In the genomic region with DNA sequence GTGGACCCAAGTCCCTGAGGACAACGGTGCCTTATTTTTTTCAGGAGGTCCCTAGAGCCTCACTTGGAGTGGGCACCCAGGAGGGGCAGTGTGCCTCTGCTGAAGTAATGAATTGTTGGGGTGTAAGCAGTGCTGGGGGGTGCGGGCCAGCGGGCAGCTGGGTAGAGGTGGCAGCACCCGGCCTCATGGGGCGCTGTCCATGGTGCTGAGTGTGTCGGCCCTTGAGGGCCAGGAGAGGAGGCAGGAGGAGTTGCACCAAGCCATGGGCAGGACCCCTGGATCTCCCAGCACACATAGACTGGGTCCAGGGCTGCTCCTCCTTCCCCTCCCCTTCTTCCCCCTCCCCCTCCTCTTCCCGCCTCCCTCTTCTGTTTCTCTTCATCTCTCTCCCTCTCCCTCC, we compare ENCODE assay signal across 11 cellular contexts. TPM values are rescaled to one million over a fixed set of nuclear protein-coding genes. Genes with fewer than 3 reads are reported as not detected.
DNase-seq lines count a peak whose midpoint lies in the region; ATAC-seq, FAIRE-seq and TF ChIP-seq lines count a peak whose summit lies in the region.
"Not testable (repeated sequence)": the region's sequence is repeated elsewhere in the genome, so short reads cannot be mapped to it uniquely, and the experiment has no call there.
"Had no signal": no experiment of that assay in that cellular context is flagged by ENCODE, and none has a peak within 500 bp of the region (broad histone marks: within the 10 kb centered on the region; RNA-seq: fewer than 3 reads in every experiment).

No MANE protein-coding gene starts in this region.

- not testable (repeated sequence) for H3K27me3 Mint-ChIP-seq in activated CD4-positive, alpha-beta T cell treated with anti-CD3 and anti-CD28 coated beads, Interleukin-2, amount 10 ng/mL, durations not matched to agents 24 days and 14 days; activated T-helper 17 cell treated with anti-CD3 and anti-CD28 coated beads, Interleukin-2, amount 50 U/mL, for 72 hours; endothelial cell (ENCODE audit: unreplicated experiment)

- not testable (repeated sequence) for H3K9ac ChIP-seq in HepG2 (ENCODE audit: insufficient read depth, low read depth, low read length)

- H3K4me2 ChIP-seq in A549; HepG2 (ENCODE audit: low read depth, low read length): not testable (repeated sequence)

- not testable (repeated sequence) for H3K27ac Mint-ChIP-seq in activated CD4-positive, alpha-beta T cell treated with anti-CD3 and anti-CD28 coated beads, Interleukin-2, amount 10 ng/mL, durations not matched to agents 24 days and 14 days; activated T-helper 17 cell treated with anti-CD3 and anti-CD28 coated beads, Interleukin-2, amount 50 U/mL, for 72 hours; endothelial cell (ENCODE audit: unreplicated experiment)

- H3K9me3 ChIP-seq in A549; HepG2 (ENCODE audit: low read length): not testable (repeated sequence)

- not testable (repeated sequence) for TF ChIP-seq RAD21 in A549 (conservative IDR thresholded peaks at IDR 0.05 in 1 of 2, IDR thresholded peaks at IDR 0.05 in 1 of 2); HepG2 (CRISPR knock-in tag; IDR thresholded peaks at IDR 0.05)

- intact Hi-C loops in activated CD4-positive, alpha-beta T cell treated with anti-CD3 and anti-CD28 coated beads, Interleukin-2, amount 10 ng/mL, durations not matched to agents 24 days and 14 days (cut with micrococcal nuclease); HepG2 (cut with micrococcal nuclease; ENCODE audit: unreplicated experiment): not testable (repeated sequence)

- not testable (repeated sequence) for FAIRE-seq in A549 (lab: Jason Lieb, UNC); HepG2 (lab: Jason Lieb, UNC)

- TF ChIP-seq EP300 in A549 (IDR thresholded peaks at IDR 0.05); HepG2 (IDR thresholded peaks at IDR 0.05; ENCODE audit: low read depth in 2 of 2, low read length in 2 of 2); HepG2 (CRISPR knock-in tag; IDR thresholded peaks at IDR 0.05; ENCODE audit: borderline replicate concordance): not testable (repeated sequence)

- TF ChIP-seq POLR2A in A549 (IDR thresholded peaks at IDR 0.05; ENCODE audit: low read length); HepG2 (IDR thresholded peaks at IDR 0.05; ENCODE audit: insufficient read depth in 1 of 2, low read depth in 2 of 2, low read length in 2 of 2): not testable (repeated sequence)

- H2AFZ ChIP-seq in HepG2 (ENCODE audit: low read length), result not testable (repeated sequence)

- not testable (repeated sequence) for H3K79me2 ChIP-seq in HepG2 (ENCODE audit: insufficient read depth, low read length)

- H3K4me3 Mint-ChIP-seq in activated CD4-positive, alpha-beta T cell treated with anti-CD3 and anti-CD28 coated beads, Interleukin-2, amount 10 ng/mL, durations not matched to agents 24 days and 14 days; activated T-helper 17 cell treated with anti-CD3 and anti-CD28 coated beads, Interleukin-2, amount 50 U/mL, for 72 hours; endothelial cell (ENCODE audit: unreplicated experiment): not testable (repeated sequence)

- not testable (repeated sequence) for TF ChIP-seq CTCF in A549 (IDR thresholded peaks at IDR 0.05); endothelial cell (IDR thresholded peaks at IDR 0.05; ENCODE audit: unreplicated experiment); HepG2 (CRISPR knock-in tag; IDR thresholded peaks at IDR 0.05)

- not testable (repeated sequence) for H3K27ac ChIP-seq in A549; HepG2 (ENCODE audit: extremely low read length, insufficient read depth, low read length)

- H4K20me1 ChIP-seq in HepG2 (ENCODE audit: insufficient read depth, low read length), result not testable (repeated sequence)

- H3K36me3 Mint-ChIP-seq in activated CD4-positive, alpha-beta T cell treated with anti-CD3 and anti-CD28 coated beads, Interleukin-2, amount 10 ng/mL, durations not matched to agents 24 days and 14 days (ENCODE audit: low read depth); activated T-helper 17 cell treated with anti-CD3 and anti-CD28 coated beads, Interleukin-2, amount 50 U/mL, for 72 hours (ENCODE audit: low read depth); endothelial cell (ENCODE audit: low read depth, unreplicated experiment): not testable (repeated sequence)

- 0% methylated on average over 3 of the region's 7 CpGs for WGBS in A549 (ENCODE audit: missing lambda C conversion rate)
- 9% methylated on average over 1 of the region's 7 CpGs for WGBS in HepG2 (ENCODE audit: low lambda C conversion rate)

- DNase-seq in A549 (ENCODE audit: low read depth in 1 of 2, low spot score in 1 of 2) (peak in 1 of 2 experiments; percentile 23), HK-2 (ENCODE audit: unreplicated experiment) (peak; percentile 37), endothelial cell (ENCODE audit: low spot score) (peak; percentile 42)
- DNase-seq in activated CD4-positive, alpha-beta T cell treated with anti-CD3 and anti-CD28 coated beads, Interleukin-2, amount 10 ng/mL, durations not matched to agents 24 days and 14 days, result peak; percentile 76
- DNase-seq in HepG2 (ENCODE audit: low spot score), result not testable (repeated sequence)
- peak; percentile 51 for DNase-seq in stimulated activated CD8-positive, alpha-beta memory T cell treated with anti-CD3 and anti-CD28 coated beads, Interleukin-4, amount 100 ng/mL, for 48 hours

- H3K4me3 ChIP-seq in A549; HepG2 (replicated peaks in 1 of 3; ENCODE audit: insufficient read depth in 1 of 3, low read depth in 2 of 3, low read length in 3 of 3): not testable (repeated sequence)

- not testable (repeated sequence) for H3K27me3 ChIP-seq in HepG2 (ENCODE audit: control insufficient read depth in 1 of 2, insufficient read depth in 2 of 2, low read length in 2 of 2)

- peak; percentile 32 to 66; a peak in 4 of 6 replicates for ATAC-seq in A549
- ATAC-seq in activated T-helper 17 cell treated with anti-CD3 and anti-CD28 coated beads, Interleukin-2, amount 50 U/mL, for 72 hours (replicated peaks), result peak; percentile 26
- peak; percentile 45; the same call in 2 of the 3 replicates for ATAC-seq in HepG2

- H3K9me3 Mint-ChIP-seq in activated CD4-positive, alpha-beta T cell treated with anti-CD3 and anti-CD28 coated beads, Interleukin-2, amount 10 ng/mL, durations not matched to agents 24 days and 14 days; activated T-helper 17 cell treated with anti-CD3 and anti-CD28 coated beads, Interleukin-2, amount 50 U/mL, for 72 hours; endothelial cell (ENCODE audit: unreplicated experiment): not testable (repeated sequence)

- POLR2A ChIA-PET in A549 (lab: Yijun Ruan, JAX); HepG2 (lab: Yijun Ruan, JAX): not testable (repeated sequence)

- CTCF ChIA-PET in A549 (lab: Yijun Ruan, JAX), result interaction anchor here (0.7 kb wide), 1 partner anchor 9 kb away, joined by 3 read pairs; no protein-coding TSS in a partner anchor
- CTCF ChIA-PET in HepG2 (lab: Yijun Ruan, JAX; ENCODE audit: low intra/inter-chr PET ratio, low total read pairs), result not testable (repeated sequence)

- H3K36me3 ChIP-seq in HepG2 (replicated peaks in 1 of 2; ENCODE audit: control insufficient read depth in 1 of 2, insufficient read depth in 2 of 2, low read length in 2 of 2), result not testable (repeated sequence)

- not testable (repeated sequence) for BruUV-seq in HepG2 (replicated peaks; lab: Mats Ljungman, UMichigan)

- H3K4me1 ChIP-seq in A549; HepG2 (ENCODE audit: insufficient read depth, low read length): not testable (repeated sequence)

- H3K4me1 Mint-ChIP-seq in activated CD4-positive, alpha-beta T cell treated with anti-CD3 and anti-CD28 coated beads, Interleukin-2, amount 10 ng/mL, durations not matched to agents 24 days and 14 days; activated T-helper 17 cell treated with anti-CD3 and anti-CD28 coated beads, Interleukin-2, amount 50 U/mL, for 72 hours; endothelial cell (ENCODE audit: unreplicated experiment): not testable (repeated sequence)

- in situ Hi-C loops in HepG2 (cut with HindIII; ENCODE audit: extremely low pct_ligation_motif_present, low pct_unique_long_range_greater_than_20kb), result not testable (repeated sequence)

RNA-seq across cellular contexts. Expression of a gene that starts 7.0 kb away (rescaled TPM):
- polyA plus RNA-seq in A549 (2011; rRNA removed), result 0.06 and 0.08 TPM in 2 replicates
- polyA plus RNA-seq in A549 (2012; cell fraction: cytosol; rRNA removed), result 0.03 TPM in 2 replicates
- polyA plus RNA-seq in A549 (2012; cell fraction: nucleus; rRNA removed), result 0.15 and 0.19 TPM in 2 replicates
- 0.01 to 0.03 TPM (median 0.03 TPM) in 3 replicates for polyA plus RNA-seq in A549 (2017; fragmentation: RNase III; extraction: RNeasy Plus Mini Kit Qiagen cat#74134 plus additional on column Dnase treatment)
- 0.19 and 1.1 TPM in 2 replicates for polyA minus RNA-seq in A549 (2011; rRNA and poly(A)+ RNA removed)
- polyA plus RNA-seq in PFSK-1 (2012; ENCODE audit: insufficient read length, low read depth), result not detected
- not detected in 2 replicates for total RNA-seq in activated CD4-positive, alpha-beta T cell treated with anti-CD3 and anti-CD28 coated beads, Interleukin-2, amount 10 ng/mL, durations not matched to agents 24 days and 14 days
- under 1 TPM in 1 of 2 donors, not detected in 1; 0.16 TPM for total RNA-seq in activated T-helper 17 cell treated with anti-CD3 and anti-CD28 coated beads, Interleukin-2, amount 50 U/mL, for 72 hours
- total RNA-seq in endothelial cell (ENCODE audit: unreplicated experiment), result 2.0 TPM
- total RNA-seq in HepG2 (2016; rRNA removed; fragmentation: Illumina TruSeq; extraction: Trizol), result 0.04 TPM in 1 of 2 replicates, not detected in the other
- total RNA-seq in HepG2 (2016; cell fraction: cytosol; rRNA removed; fragmentation: Illumina TruSeq; extraction: Trizol; ENCODE audit: low read depth), result under 0.01 TPM in 2 replicates
- total RNA-seq in HepG2 (2016; cell fraction: insoluble cytoplasmic fraction; rRNA removed; fragmentation: Illumina TruSeq; extraction: Trizol), result 0.02 TPM in 1 of 2 replicates, not detected in the other
- total RNA-seq in HepG2 (2016; cell fraction: membrane; rRNA removed; fragmentation: Illumina TruSeq; extraction: Trizol), result not detected in 2 replicates
- total RNA-seq in HepG2 (2016; cell fraction: nucleus; rRNA removed; fragmentation: Illumina TruSeq; extraction: Trizol), result 0.03 and 0.06 TPM in 2 replicates
- under 0.01 TPM in 1 of 2 replicates, not detected in the other for polyA plus RNA-seq in HepG2 (2011; rRNA removed)
- 0.07 TPM in 1 of 2 replicates, not detected in the other for polyA plus RNA-seq in HepG2 (2011; cell fraction: cytosol; rRNA removed)
- polyA plus RNA-seq in HepG2 (2011; cell fraction: nucleus; rRNA removed), result 0.02 and 0.05 TPM in 2 replicates
- polyA plus RNA-seq in HepG2 (2012), result 0.01 TPM in 1 of 2 replicates, not detected in the other
- polyA plus RNA-seq in HepG2 (2016; cell fraction: cytosol; fragmentation: Illumina TruSeq; extraction: Trizol; ENCODE audit: low read depth), result not detected in 2 replicates
- polyA plus RNA-seq in HepG2 (2016; cell fraction: insoluble cytoplasmic fraction; fragmentation: Illumina TruSeq; extraction: Trizol; ENCODE audit: low read depth), result not detected in 2 replicates
- not detected in 2 replicates for polyA plus RNA-seq in HepG2 (2016; cell fraction: membrane; fragmentation: Illumina TruSeq; extraction: Trizol; ENCODE audit: low read depth)
- 0.10 TPM in 1 of 2 replicates, not detected in the other for polyA plus RNA-seq in HepG2 (2016; cell fraction: nucleus; fragmentation: Illumina TruSeq; extraction: Trizol; ENCODE audit: insufficient read depth, low read depth)
- 0.06 and 0.14 TPM in 2 replicates for polyA minus RNA-seq in HepG2 (2011; rRNA and poly(A)+ RNA removed; ENCODE audit: low replicate concordance)
- not detected in 2 replicates for polyA minus RNA-seq in HepG2 (2011; cell fraction: cytosol; rRNA and poly(A)+ RNA removed)
- polyA minus RNA-seq in HepG2 (2011; cell fraction: nucleus; rRNA and poly(A)+ RNA removed), result under 0.01 TPM in 1 of 2 replicates, not detected in the other
- total RNA-seq: CD4-positive, CD25-positive, alpha-beta regulatory T cell; RPMI7951; subcutaneous adipose tissue had no signal
- polyA plus RNA-seq: CD4-positive, CD25-positive, alpha-beta regulatory T cell had no signal
